Comparison of ENCODE assay signal across 1 cellular context in the genomic region with DNA sequence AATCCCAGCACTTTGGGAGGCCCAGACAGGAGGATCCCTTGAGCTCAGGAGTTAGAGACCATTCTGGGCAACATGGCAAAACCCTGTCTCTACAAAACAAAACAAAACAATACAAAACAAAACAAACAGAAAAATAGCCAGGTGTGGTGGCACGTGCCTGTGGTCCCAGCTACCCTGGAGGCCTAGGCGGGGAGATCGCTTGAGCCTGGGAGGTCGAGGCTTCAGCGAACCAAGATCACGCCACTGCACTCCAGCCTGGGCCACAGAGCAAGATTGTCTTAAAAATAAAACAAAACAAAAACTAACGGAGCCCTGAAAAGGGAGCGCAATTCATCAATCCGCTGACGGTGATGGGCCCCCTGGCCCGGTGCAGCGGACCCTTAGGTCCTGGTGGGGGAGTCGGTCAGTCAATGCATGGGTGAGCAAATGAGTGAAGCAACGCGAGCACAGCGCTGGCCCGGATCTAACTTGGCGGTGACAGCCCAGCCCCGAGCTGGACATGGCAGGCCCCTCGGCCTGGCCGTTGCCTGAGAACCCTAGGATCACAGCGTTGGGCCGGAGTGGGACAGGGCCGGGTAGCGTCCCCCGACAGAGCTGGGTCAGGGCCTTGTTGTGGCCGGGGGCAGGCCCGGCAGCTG.
A peak's percentile ranks its signal among the peaks of the same experiment; 100 is the strongest.
TF ChIP-seq lines count a peak whose summit lies in the region.

No MANE protein-coding gene starts in this region.

TF ChIP-seq in HepG2, 621 proteins besides CTCF, POLR2A, EP300 and RAD21 (continued from another document):
- TF ChIP-seq, protein P1, sequence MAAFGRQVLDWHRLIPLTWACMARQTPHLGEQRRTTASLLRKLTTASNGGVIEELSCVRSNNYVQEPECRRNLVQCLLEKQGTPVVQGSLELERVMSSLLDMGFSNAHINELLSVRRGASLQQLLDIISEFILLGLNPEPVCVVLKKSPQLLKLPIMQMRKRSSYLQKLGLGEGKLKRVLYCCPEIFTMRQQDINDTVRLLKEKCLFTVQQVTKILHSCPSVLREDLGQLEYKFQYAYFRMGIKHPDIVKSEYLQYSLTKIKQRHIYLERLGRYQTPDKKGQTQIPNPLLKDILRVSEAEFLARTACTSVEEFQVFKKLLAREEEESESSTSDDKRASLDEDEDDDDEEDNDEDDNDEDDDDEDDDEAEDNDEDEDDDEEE (CRISPR knock-in tag; IDR thresholded peaks at IDR 0.05) = peak; percentile 26; the same call in 1 of the 2 replicates
- TF ChIP-seq, protein P2, sequence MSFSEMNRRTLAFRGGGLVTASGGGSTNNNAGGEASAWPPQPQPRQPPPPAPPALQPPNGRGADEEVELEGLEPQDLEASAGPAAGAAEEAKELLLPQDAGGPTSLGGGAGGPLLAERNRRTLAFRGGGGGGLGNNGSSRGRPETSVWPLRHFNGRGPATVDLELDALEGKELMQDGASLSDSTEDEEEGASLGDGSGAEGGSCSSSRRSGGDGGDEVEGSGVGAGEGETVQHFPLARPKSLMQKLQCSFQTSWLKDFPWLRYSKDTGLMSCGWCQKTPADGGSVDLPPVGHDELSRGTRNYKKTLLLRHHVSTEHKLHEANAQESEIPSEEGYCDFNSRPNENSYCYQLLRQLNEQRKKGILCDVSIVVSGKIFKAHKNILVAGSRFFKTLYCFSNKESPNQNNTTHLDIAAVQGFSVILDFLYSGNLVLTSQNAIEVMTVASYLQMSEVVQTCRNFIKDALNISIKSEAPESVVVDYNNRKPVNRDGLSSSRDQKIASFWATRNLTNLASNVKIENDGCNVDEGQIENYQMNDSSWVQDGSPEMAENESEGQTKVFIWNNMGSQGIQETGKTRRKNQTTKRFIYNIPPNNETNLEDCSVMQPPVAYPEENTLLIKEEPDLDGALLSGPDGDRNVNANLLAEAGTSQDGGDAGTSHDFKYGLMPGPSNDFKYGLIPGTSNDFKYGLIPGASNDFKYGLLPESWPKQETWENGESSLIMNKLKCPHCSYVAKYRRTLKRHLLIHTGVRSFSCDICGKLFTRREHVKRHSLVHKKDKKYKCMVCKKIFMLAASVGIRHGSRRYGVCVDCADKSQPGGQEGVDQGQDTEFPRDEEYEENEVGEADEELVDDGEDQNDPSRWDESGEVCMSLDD (CRISPR knock-in tag; IDR thresholded peaks at IDR 0.05; ENCODE audit: borderline replicate concordance) = peak; percentile 56; the same call in 1 of the 2 replicates
- TF ChIP-seq AHR (CRISPR knock-in tag; IDR thresholded peaks at IDR 0.05) (peak; percentile 79; the same call in 1 of the 2 replicates), ZBTB7B (CRISPR knock-in tag; IDR thresholded peaks at IDR 0.05) (peak; percentile 53; the same call in 1 of the 2 replicates), ZNF232 (CRISPR knock-in tag; IDR thresholded peaks at IDR 0.05; ENCODE audit: borderline replicate concordance) (0 out of 2 replicates have a peak, but pooled peaks have one; percentile 28), MBD4 (IDR thresholded peaks at IDR 0.05; ENCODE audit: borderline replicate concordance, low read length) (no peak), CEBPG (CRISPR knock-in tag; IDR thresholded peaks at IDR 0.05) (peak; percentile 55), ZC3H13 (CRISPR knock-in tag; IDR thresholded peaks at IDR 0.05) (no peak), ZNF703 (CRISPR knock-in tag; IDR thresholded peaks at IDR 0.05; ENCODE audit: borderline replicate concordance) (no peak), PRPF4 (IDR thresholded peaks at IDR 0.05; ENCODE audit: low read depth, low read length, poor library complexity, severe bottlenecking) (no peak), MEIS2 (CRISPR knock-in tag; IDR thresholded peaks at IDR 0.05) (peak; percentile 54; the same call in 1 of the 2 replicates)
